Comparison of ENCODE assay signal across 16 cellular contexts in genomic region chr3:148582126-148582525, GRCh38.
"Had no signal": no experiment of that assay in that cellular context is flagged by ENCODE, and none has a peak within 500 bp of the region (broad histone marks: within the 10 kb centered on the region; RNA-seq: fewer than 3 reads in every experiment).

No MANE protein-coding gene starts in this region.

- H3K4me3 Mint-ChIP-seq: activated CD8-positive, alpha-beta T cell treated with anti-CD3 and anti-CD28 coated beads, Interleukin-2, amount 10 ng/mL, durations not matched to agents 7 days and 5 days; activated naive CD4-positive, alpha-beta T cell treated with anti-CD3 and anti-CD28 coated beads for 36 hours; activated T-helper 17 cell treated with anti-CD3 and anti-CD28 coated beads, Interleukin-2, amount 50 U/mL, for 72 hours; immature natural killer cell; nephron progenitor cell; stimulated activated naive CD8-positive, alpha-beta T cell treated with anti-CD3 and anti-CD28 coated beads, Interleukin-15, Interleukin-2, amounts not matched to agents 100 ng/mL and 50 ng/mL, for 24 hours had no signal

- H3K27ac Mint-ChIP-seq: activated CD8-positive, alpha-beta T cell treated with anti-CD3 and anti-CD28 coated beads, Interleukin-2, amount 10 ng/mL, durations not matched to agents 7 days and 5 days; activated naive CD4-positive, alpha-beta T cell treated with anti-CD3 and anti-CD28 coated beads for 36 hours; activated T-helper 17 cell treated with anti-CD3 and anti-CD28 coated beads, Interleukin-2, amount 50 U/mL, for 72 hours; immature natural killer cell; nephron progenitor cell; stimulated activated naive CD8-positive, alpha-beta T cell treated with anti-CD3 and anti-CD28 coated beads, Interleukin-15, Interleukin-2, amounts not matched to agents 100 ng/mL and 50 ng/mL, for 24 hours had no signal

- H3K27ac ChIP-seq: adrenal gland, prostate gland had no signal

- H3K36me3 ChIP-seq: adrenal gland, prostate gland had no signal

- ATAC-seq: activated CD8-positive, alpha-beta T cell treated with anti-CD3 and anti-CD28 coated beads, Interleukin-2, amount 10 ng/mL, durations not matched to agents 7 days and 5 days; activated T-helper 17 cell treated with anti-CD3 and anti-CD28 coated beads, Interleukin-2, amount 50 U/mL, for 72 hours; left colon; SK-N-SH treated with all-trans-retinoic acid at 6 μM for 48 hours had no signal

- H3K27me3 ChIP-seq: adrenal gland, testis had no signal

- H3K9me3 ChIP-seq: adrenal gland, prostate gland, testis had no signal

- H3K36me3 Mint-ChIP-seq: immature natural killer cell had no signal

- H3K9me3 Mint-ChIP-seq: activated naive CD4-positive, alpha-beta T cell treated with anti-CD3 and anti-CD28 coated beads for 36 hours; activated T-helper 17 cell treated with anti-CD3 and anti-CD28 coated beads, Interleukin-2, amount 50 U/mL, for 72 hours; nephron progenitor cell; stimulated activated naive CD8-positive, alpha-beta T cell treated with anti-CD3 and anti-CD28 coated beads, Interleukin-15, Interleukin-2, amounts not matched to agents 100 ng/mL and 50 ng/mL, for 24 hours had no signal

- H3K4me1 ChIP-seq: prostate gland, testis had no signal

- H3K4me1 Mint-ChIP-seq: activated T-helper 17 cell treated with anti-CD3 and anti-CD28 coated beads, Interleukin-2, amount 50 U/mL, for 72 hours; immature natural killer cell; nephron progenitor cell had no signal

- H3K4me3 ChIP-seq: adrenal gland, prostate gland, testis had no signal

- DNase-seq: activated CD4-positive, alpha-beta T cell treated with anti-CD3 and anti-CD28 coated beads for 48 hours; activated CD8-positive, alpha-beta T cell treated with anti-CD3 and anti-CD28 coated beads, Interleukin-2, amount 10 ng/mL, durations not matched to agents 7 days and 5 days; activated naive CD4-positive, alpha-beta T cell treated with anti-CD3 and anti-CD28 coated beads for 36 hours; adrenal gland; cerebellar nuclear complex; immature natural killer cell; left colon; mesenchymal stem cell; nephron progenitor cell; stimulated activated CD4-positive, alpha-beta T cell treated with anti-CD3 and anti-CD28 coated beads, Interleukin-4, amount 100 ng/mL, for 1 hour; stimulated activated CD8-positive, alpha-beta memory T cell treated with anti-CD3 and anti-CD28 coated beads, Interleukin-4, amount 100 ng/mL, for 48 hours; testis had no signal

- H3K27me3 Mint-ChIP-seq: activated T-helper 17 cell treated with anti-CD3 and anti-CD28 coated beads, Interleukin-2, amount 50 U/mL, for 72 hours; stimulated activated naive CD8-positive, alpha-beta T cell treated with anti-CD3 and anti-CD28 coated beads, Interleukin-15, Interleukin-2, amounts not matched to agents 100 ng/mL and 50 ng/mL, for 24 hours had no signal
